9 cellular contexts compared by ENCODE assay signal in genomic region chr1:227967815-227968214, GRCh38. TPM values are rescaled to one million over a fixed set of nuclear protein-coding genes. Genes with fewer than 3 reads are reported as not detected.
"Had no signal": no experiment of that assay in that cellular context is flagged by ENCODE, and none has a peak within 500 bp of the region (broad histone marks: within the 10 kb centered on the region; RNA-seq: fewer than 3 reads in every experiment).

No MANE protein-coding gene starts in this region.

RNA-seq across cellular contexts. Expression of gene WNT9A, which starts 20.1 kb away (rescaled TPM):
- total RNA-seq: activated naive CD8-positive, alpha-beta T cell treated with anti-CD3 and anti-CD28 coated beads for 36 hours had no signal
- polyA plus RNA-seq: cardiac muscle cell had no signal

RNA-seq across cellular contexts. Expression of gene WNT3A, which starts 39.0 kb away (rescaled TPM):
- total RNA-seq: activated CD4-positive, alpha-beta memory T cell treated with anti-CD3 and anti-CD28 coated beads, Interleukin-2, amount 10 ng/mL, durations not matched to agents 7 days and 5 days; activated CD8-positive, alpha-beta memory T cell treated with anti-CD3 and anti-CD28 coated beads, Interleukin-2, amount 10 ng/mL, durations not matched to agents 7 days and 5 days; activated naive CD8-positive, alpha-beta T cell treated with anti-CD3 and anti-CD28 coated beads for 36 hours; cardiac muscle cell; chondrocyte; dermis blood vessel endothelial cell; gastrocnemius medialis; kidney epithelial cell; lung microvascular endothelial cell had no signal
- polyA plus RNA-seq: cardiac muscle cell had no signal
